9 cellular contexts compared by ENCODE assay signal in the genomic region with DNA sequence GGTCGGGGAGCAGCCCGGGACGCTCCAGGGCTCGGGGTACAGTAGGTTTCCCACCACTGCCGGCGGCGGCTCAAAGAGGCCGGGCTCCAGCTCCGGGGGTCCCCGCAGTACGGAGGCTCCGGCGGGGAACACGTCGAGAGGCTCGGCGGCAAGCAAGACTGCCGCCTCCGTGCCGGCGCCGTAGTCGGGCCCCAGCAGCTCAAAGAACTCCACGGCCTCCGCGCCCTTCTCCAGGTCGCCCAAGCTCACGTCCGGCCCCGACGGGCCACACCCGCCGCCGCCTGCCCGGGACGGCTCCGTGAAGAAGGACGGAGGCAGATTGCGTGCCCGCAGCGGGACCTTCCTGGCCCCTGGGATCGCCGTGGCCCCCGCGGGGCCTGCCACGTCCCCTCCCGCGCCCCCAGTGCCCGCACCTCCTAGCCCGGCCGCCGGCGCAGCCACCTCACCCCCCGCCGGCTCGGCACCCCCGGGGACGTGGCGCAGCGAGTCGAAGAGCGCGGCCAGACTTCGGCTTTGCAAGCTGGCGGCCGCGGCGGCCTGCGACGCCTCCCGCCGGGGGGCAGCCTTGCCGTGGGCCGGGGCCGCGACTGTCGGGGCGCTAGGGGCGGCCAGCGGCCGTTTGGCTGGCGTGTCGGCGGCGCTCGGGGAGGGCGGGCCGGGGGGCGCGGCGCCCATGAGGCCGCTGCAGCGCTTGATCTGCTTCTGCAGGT. TPM values are rescaled to one million over a fixed set of nuclear protein-coding genes. Genes with fewer than 3 reads are reported as not detected.
DNase-seq lines count a peak whose midpoint lies in the region; ATAC-seq and TF ChIP-seq lines count a peak whose summit lies in the region.
"Had no signal": no experiment of that assay in that cellular context is flagged by ENCODE, and none has a peak within 500 bp of the region (broad histone marks: within the 10 kb centered on the region; RNA-seq: fewer than 3 reads in every experiment).

No MANE protein-coding gene starts in this region.

- CTCF ChIA-PET in T-cell (lab: Charles Lee): no interaction called here

- no peak overlapping the region for H3K4me2 ChIP-seq in neural cell (ENCODE audit: low read length)

- H3K9me3 Mint-ChIP-seq in T-cell (no peaks in the 10 kb centered on the region), HFFc6 (no peaks in the 10 kb centered on the region)

- H3K27me3 Mint-ChIP-seq in T-cell (peaks cover 58 to 60% of the 10 kb centered on the region in 2 donors), HFFc6 (ENCODE audit: insufficient read depth) (peaks cover 38% of the 10 kb centered on the region)

- H3K4me1 Mint-ChIP-seq in T-cell: peaks cover 7 to 18% (median 16%) of the 10 kb centered on the region in 3 donors
- no peaks in the 10 kb centered on the region for H3K4me1 Mint-ChIP-seq in HFFc6 (ENCODE audit: low read depth)

- no peaks in the 10 kb centered on the region for H3F3A ChIP-seq in neural cell (ENCODE audit: insufficient read depth, low read length, poor library complexity, severe bottlenecking)

- H4K20me1 ChIP-seq in neural cell (ENCODE audit: insufficient read depth): no peaks in the 10 kb centered on the region

- POLR2A ChIA-PET in T-cell (lab: Charles Lee): no interaction called here

- H3K27ac Mint-ChIP-seq in T-cell (no peak overlapping the region), HFFc6 (no peak overlapping the region)

- no peak overlapping the region for H3K27ac ChIP-seq in neural cell (ENCODE audit: low read length)
- H3K27ac ChIP-seq: 22Rv1 had no signal

- TF ChIP-seq CTCF in neural cell (IDR thresholded peaks at IDR 0.05; ENCODE audit: poor library complexity, severe bottlenecking) (no peak), HFFc6 (IDR thresholded peaks at IDR 0.05) (no peak)

- peak overlapping the region; percentile 80 for H3K4me3 ChIP-seq in neural cell (ENCODE audit: low read length)

- H3K9me3 ChIP-seq in neural cell (ENCODE audit: low read length): no peaks in the 10 kb centered on the region

- TF ChIP-seq EP300 in neural cell (conservative IDR thresholded peaks at IDR 0.05; ENCODE audit: poor library complexity, severe bottlenecking): no peak

- ATAC-seq in T-cell (replicated peaks in 1 of 4) (peak; percentile 22 to 49 (median 40)), esophagus mucosa (peak; percentile 35)

- H3K4me3 Mint-ChIP-seq in T-cell (peak overlapping the region; percentile 66 to 69 (median 68)), HFFc6 (no peak overlapping the region)

- H3K27me3 ChIP-seq in neural cell (ENCODE audit: insufficient read depth, low read depth, low read length): peaks cover 35% of the 10 kb centered on the region

- no peak overlapping the region for H2AFZ ChIP-seq in neural cell (ENCODE audit: low read depth, low read length)

- no peaks in the 10 kb centered on the region for H3K36me3 Mint-ChIP-seq in T-cell
- no peaks in the 10 kb centered on the region for H3K36me3 Mint-ChIP-seq in HFFc6 (ENCODE audit: low read depth)

- DNase-seq in DMS 273 (lab: John Stamatoyannopoulos, UW; ENCODE audit: unreplicated experiment) (peak; percentile 43), DMS 273 treated with DMSO at 0.1 percent for 48 hours (lab: John Stamatoyannopoulos, UW) (no peak), T-cell (peak in 4 of 34 experiments; percentile 2 to 18 (median 6)), cerebellar cortex (ENCODE audit: low spot score) (no peak), HFFc6 (no peak)
- DNase-seq in effector CD4-positive, alpha-beta T cell: no peak

- H3K79me2 ChIP-seq in neural cell (replicated peaks; ENCODE audit: insufficient read depth, low read length): no peaks in the 10 kb centered on the region

- no peaks in the 10 kb centered on the region for H3K9me2 ChIP-seq in neural cell (ENCODE audit: insufficient read depth, low read length)

- TF ChIP-seq RAD21 in neural cell (conservative IDR thresholded peaks at IDR 0.05): no peak

- H3K9ac ChIP-seq in neural cell (ENCODE audit: low read length): peak overlapping the region; percentile 62

- no peaks in the 10 kb centered on the region for H3K36me3 ChIP-seq in neural cell (ENCODE audit: insufficient read depth, low read length)

TF ChIP-seq in neural cell, 6 proteins besides CTCF, POLR2A, EP300 and RAD21:
- TF ChIP-seq, protein P1, sequence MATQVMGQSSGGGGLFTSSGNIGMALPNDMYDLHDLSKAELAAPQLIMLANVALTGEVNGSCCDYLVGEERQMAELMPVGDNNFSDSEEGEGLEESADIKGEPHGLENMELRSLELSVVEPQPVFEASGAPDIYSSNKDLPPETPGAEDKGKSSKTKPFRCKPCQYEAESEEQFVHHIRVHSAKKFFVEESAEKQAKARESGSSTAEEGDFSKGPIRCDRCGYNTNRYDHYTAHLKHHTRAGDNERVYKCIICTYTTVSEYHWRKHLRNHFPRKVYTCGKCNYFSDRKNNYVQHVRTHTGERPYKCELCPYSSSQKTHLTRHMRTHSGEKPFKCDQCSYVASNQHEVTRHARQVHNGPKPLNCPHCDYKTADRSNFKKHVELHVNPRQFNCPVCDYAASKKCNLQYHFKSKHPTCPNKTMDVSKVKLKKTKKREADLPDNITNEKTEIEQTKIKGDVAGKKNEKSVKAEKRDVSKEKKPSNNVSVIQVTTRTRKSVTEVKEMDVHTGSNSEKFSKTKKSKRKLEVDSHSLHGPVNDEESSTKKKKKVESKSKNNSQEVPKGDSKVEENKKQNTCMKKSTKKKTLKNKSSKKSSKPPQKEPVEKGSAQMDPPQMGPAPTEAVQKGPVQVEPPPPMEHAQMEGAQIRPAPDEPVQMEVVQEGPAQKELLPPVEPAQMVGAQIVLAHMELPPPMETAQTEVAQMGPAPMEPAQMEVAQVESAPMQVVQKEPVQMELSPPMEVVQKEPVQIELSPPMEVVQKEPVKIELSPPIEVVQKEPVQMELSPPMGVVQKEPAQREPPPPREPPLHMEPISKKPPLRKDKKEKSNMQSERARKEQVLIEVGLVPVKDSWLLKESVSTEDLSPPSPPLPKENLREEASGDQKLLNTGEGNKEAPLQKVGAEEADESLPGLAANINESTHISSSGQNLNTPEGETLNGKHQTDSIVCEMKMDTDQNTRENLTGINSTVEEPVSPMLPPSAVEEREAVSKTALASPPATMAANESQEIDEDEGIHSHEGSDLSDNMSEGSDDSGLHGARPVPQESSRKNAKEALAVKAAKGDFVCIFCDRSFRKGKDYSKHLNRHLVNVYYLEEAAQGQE (IDR thresholded peaks at IDR 0.05; ENCODE audit: borderline replicate concordance): no peak
- peak; percentile 12 for TF ChIP-seq EZH2 (IDR thresholded peaks at IDR 0.05; ENCODE audit: borderline replicate concordance, insufficient read depth, low read length, poor library complexity, severe bottlenecking)

RNA-seq across cellular contexts. Expression of a gene that starts 0.8 kb away (rescaled TPM):
- under 1 TPM in 1 of 5 donors, not detected in 4; 0.18 TPM for total RNA-seq in T-cell
- total RNA-seq in esophagus mucosa: 0.28 TPM
- polyA plus RNA-seq in neural cell: 1.3 and 1.4 TPM in 2 replicates
- polyA minus RNA-seq in neural cell: 0.93 and 0.97 TPM in 2 replicates
- total RNA-seq in HFFc6 (2021; fragmentation: NEBNext Ultra II Directional; extraction: Animal tissue kit (Norgen Biotek cat#: 25700)): not detected
